ENCODE assay signal across 1 cellular context in genomic region chr1:11786168-11786567, GRCh38.
TF ChIP-seq lines count a peak whose summit lies in the region.

No MANE protein-coding gene starts in this region.

TF ChIP-seq in GM12878, 131 proteins besides CTCF, POLR2A, EP300 and RAD21:
- no peak for TF ChIP-seq EED (IDR thresholded peaks at IDR 0.05; ENCODE audit: low read depth)
